ENCODE assay signal across 13 cellular contexts in the genomic region with DNA sequence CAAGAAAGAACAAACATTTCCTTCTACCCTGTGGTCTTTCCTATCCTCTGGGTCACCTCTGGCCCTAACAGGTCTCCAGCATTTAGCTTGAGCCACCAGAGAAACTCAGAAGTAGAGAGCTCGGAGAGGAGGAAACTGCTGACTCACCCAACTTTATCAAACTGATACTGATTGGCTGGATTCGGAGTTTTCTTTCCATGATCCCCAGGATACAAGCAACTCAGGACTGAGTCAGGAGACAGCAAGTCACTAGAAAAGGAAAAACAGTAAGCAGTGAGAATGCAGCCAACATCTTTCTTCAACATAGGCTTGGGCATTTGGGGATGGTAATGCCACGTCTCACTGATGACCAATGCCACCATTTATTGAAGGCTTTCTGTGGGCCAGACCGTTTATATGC. TPM values are rescaled to one million over a fixed set of nuclear protein-coding genes. Genes with fewer than 3 reads are reported as not detected.
DNase-seq lines count a peak whose midpoint lies in the region; TF ChIP-seq lines count a peak whose summit lies in the region.
"Had no signal": no experiment of that assay in that cellular context is flagged by ENCODE, and none has a peak within 500 bp of the region (broad histone marks: within the 10 kb centered on the region; RNA-seq: fewer than 3 reads in every experiment).

No MANE protein-coding gene starts in this region.

- H3K9me3 Mint-ChIP-seq in endothelial cell (ENCODE audit: unreplicated experiment) = no peaks in the 10 kb centered on the region
- no peaks in the 10 kb centered on the region for H3K9me3 Mint-ChIP-seq in activated naive CD4-positive, alpha-beta T cell treated with anti-CD3 and anti-CD28 coated beads for 36 hours
- H3K9me3 Mint-ChIP-seq: nephron had no signal

- peaks cover 1% of the 10 kb centered on the region for H3K27me3 Mint-ChIP-seq in endothelial cell (ENCODE audit: unreplicated experiment)
- H3K27me3 Mint-ChIP-seq in activated naive CD4-positive, alpha-beta T cell treated with anti-CD3 and anti-CD28 coated beads for 36 hours (ENCODE audit: low read depth) = no peaks in the 10 kb centered on the region

- peak; percentile 68 for DNase-seq in GM03348 (ENCODE audit: low spot score)
- peak; percentile 81 for DNase-seq in RKO (ENCODE audit: low spot score)
- no peak for DNase-seq in endothelial cell (ENCODE audit: low spot score)
- peak; percentile 74 for DNase-seq in pulmonary artery endothelial cell (ENCODE audit: low read depth, low spot score)
- DNase-seq in NCI-H446 (lab: John Stamatoyannopoulos, UW) = no peak
- DNase-seq in activated naive CD4-positive, alpha-beta T cell treated with anti-CD3 and anti-CD28 coated beads for 36 hours = no peak
- no peak for DNase-seq in NCI-H2227 treated with DMSO at 0.1 percent for 48 hours (lab: John Stamatoyannopoulos, UW)
- DNase-seq: H7, kidney glomerular epithelial cell, NCI-H1105 treated with DMSO at 0.1 percent for 48 hours, NCI-H748 treated with DMSO at 0.1 percent for 48 hours, SHP77 had no signal

- no peak overlapping the region for H3K27ac Mint-ChIP-seq in endothelial cell (ENCODE audit: unreplicated experiment)
- H3K27ac Mint-ChIP-seq in activated naive CD4-positive, alpha-beta T cell treated with anti-CD3 and anti-CD28 coated beads for 36 hours = no peak overlapping the region
- H3K27ac Mint-ChIP-seq: nephron had no signal

- CTCF ChIA-PET in activated naive CD4-positive, alpha-beta T cell treated with anti-CD3 and anti-CD28 coated beads for 36 hours (lab: Charles Lee) = no interaction called here

- no peaks in the 10 kb centered on the region for H3K4me1 Mint-ChIP-seq in endothelial cell (ENCODE audit: unreplicated experiment)
- no peaks in the 10 kb centered on the region for H3K4me1 Mint-ChIP-seq in activated naive CD4-positive, alpha-beta T cell treated with anti-CD3 and anti-CD28 coated beads for 36 hours (ENCODE audit: low read depth)
- H3K4me1 Mint-ChIP-seq: nephron had no signal

- H3K36me3 Mint-ChIP-seq in endothelial cell (ENCODE audit: low read depth, unreplicated experiment) = peaks cover 54% of the 10 kb centered on the region
- H3K36me3 Mint-ChIP-seq in activated naive CD4-positive, alpha-beta T cell treated with anti-CD3 and anti-CD28 coated beads for 36 hours (ENCODE audit: low read depth) = peaks cover 35% of the 10 kb centered on the region

- TF ChIP-seq CTCF in endothelial cell (IDR thresholded peaks at IDR 0.05; ENCODE audit: unreplicated experiment) = no peak

- peak overlapping the region; percentile 78 for H3K4me3 Mint-ChIP-seq in endothelial cell (ENCODE audit: unreplicated experiment)
- no peak overlapping the region for H3K4me3 Mint-ChIP-seq in activated naive CD4-positive, alpha-beta T cell treated with anti-CD3 and anti-CD28 coated beads for 36 hours
- H3K4me3 Mint-ChIP-seq: nephron had no signal

- intact Hi-C loops in activated naive CD4-positive, alpha-beta T cell treated with anti-CD3 and anti-CD28 coated beads for 36 hours (cut with micrococcal nuclease) = no loop called here

RNA-seq across cellular contexts. Expression of gene THOC5, which starts 32.7 kb away (rescaled TPM):
- total RNA-seq in endothelial cell (ENCODE audit: unreplicated experiment) (76.4 TPM), pulmonary artery endothelial cell (55.1 and 67.0 TPM in 2 replicates)
- total RNA-seq in activated naive CD4-positive, alpha-beta T cell treated with anti-CD3 and anti-CD28 coated beads for 36 hours = 10 to 100 TPM; 54.8 to 55.1 TPM

RNA-seq across cellular contexts. Expression of gene NEFH, which starts 40.8 kb away (rescaled TPM):
- total RNA-seq in endothelial cell (ENCODE audit: unreplicated experiment) (18.2 TPM), pulmonary artery endothelial cell (1.1 and 3.8 TPM in 2 replicates)
- total RNA-seq in activated naive CD4-positive, alpha-beta T cell treated with anti-CD3 and anti-CD28 coated beads for 36 hours = 1 to 10 TPM; 2.5 to 3.5 TPM

Comparison
In these comparisons a context has a peak if more than half of its experiments do, and no peak if none do; other contexts are left out.
1. DNase-seq: peak in GM03348 (single experiment), RKO (single experiment) and pulmonary artery endothelial cell (single experiment); none in endothelial cell (single experiment), NCI-H446 (0 of 2), activated naive CD4-positive, alpha-beta T cell treated with anti-CD3 and anti-CD28 coated beads for 36 hours (single experiment) and NCI-H2227 treated with DMSO at 0.1 percent for 48 hours (single experiment).